16 cellular contexts compared by ENCODE assay signal in genomic region chr2:226678422-226678821, GRCh38.
"Had no signal": no experiment of that assay in that cellular context is flagged by ENCODE, and none has a peak within 500 bp of the region (broad histone marks: within the 10 kb centered on the region; RNA-seq: fewer than 3 reads in every experiment).

No MANE protein-coding gene starts in this region.

- H3K27ac ChIP-seq: epithelial cell of prostate, neutrophil, skin epidermis, upper lobe of left lung had no signal

- ATAC-seq: activated T-cell treated with anti-CD3 and anti-CD28 coated beads, Interleukin-2, amount 50 U/mL, for 72 hours; natural killer cell; stimulated activated naive CD8-positive, alpha-beta T cell treated with anti-CD3 and anti-CD28 coated beads, Interleukin-15, Interleukin-2, amounts not matched to agents 100 U/mL and 50 U/mL, for 24 hours had no signal

- H3K9me3 ChIP-seq: neutrophil, upper lobe of left lung had no signal

- H3K36me3 ChIP-seq: neutrophil, upper lobe of left lung had no signal

- H3K27me3 ChIP-seq: upper lobe of left lung had no signal

- DNase-seq: activated CD4-positive, alpha-beta T cell treated with anti-CD3 and anti-CD28 coated beads, Interleukin-2, amount 10 ng/mL, durations not matched to agents 7 days and 5 days; activated CD8-positive, alpha-beta memory T cell treated with anti-CD3 and anti-CD28 coated beads, Interleukin-2, amount 50 U/mL, for 48 hours; activated gamma-delta T cell treated with Interleukin-2 at 50 U/mL for 16 hours; activated T-cell treated with anti-CD3 and anti-CD28 coated beads, Interleukin-2, amount 50 U/mL, for 72 hours; amniotic stem cell; cerebellar nuclear complex; foreskin melanocyte; head of caudate nucleus; mammary epithelial cell; natural killer cell; stimulated activated CD4-positive, alpha-beta T cell treated with anti-CD3 and anti-CD28 coated beads, Interleukin-4, amount 100 ng/mL, for 4 hours; stimulated activated naive CD8-positive, alpha-beta T cell treated with anti-CD3 and anti-CD28 coated beads, Interleukin-15, Interleukin-2, amounts not matched to agents 100 U/mL and 50 U/mL, for 24 hours; upper lobe of left lung had no signal

- H3K4me3 ChIP-seq: skin epidermis, upper lobe of left lung had no signal
